In genomic region chr11:6618117-6619020, GRCh38 we compare ENCODE assay signal across 1 cellular context.
TF ChIP-seq lines count a peak whose summit lies in the region.

No MANE protein-coding gene starts in this region.

TF ChIP-seq in K562, 482 proteins besides CTCF, POLR2A, EP300 and RAD21 (continued from another document and continues in another):
- TF ChIP-seq CREB3L1 (IDR thresholded peaks at IDR 0.05; ENCODE audit: borderline replicate concordance, low read depth) (no peak), CBX1 (IDR thresholded peaks at IDR 0.05; ENCODE audit: low read depth) (no peak), ZNF511 (CRISPR knock-in tag; IDR thresholded peaks at IDR 0.05) (no peak; the same call in 1 of the 2 replicates), HDAC1 (IDR thresholded peaks at IDR 0.05) (peak in 1 of 2 experiments; percentile 69; a peak in 2 of 4 replicates), TCF3 (CRISPR knock-in tag; IDR thresholded peaks at IDR 0.05) (no peak), NFATC3 (IDR thresholded peaks at IDR 0.05) (peak; percentile 92), ZNF586 (CRISPR knock-in tag; conservative IDR thresholded peaks at IDR 0.05) (no peak), TRIM28 (IDR thresholded peaks at IDR 0.05) (0 out of 2 replicates have a peak, but pooled peaks have one; percentile 19), ZNF79 (CRISPR knock-in tag; IDR thresholded peaks at IDR 0.05; ENCODE audit: low read depth) (no peak), POLR2G (IDR thresholded peaks at IDR 0.05; ENCODE audit: low read depth, low read length) (no peak), SRSF7 (optimal IDR thresholded peaks at IDR 0.05; ENCODE audit: low read depth, low read length) (no peak), NFYB (IDR thresholded peaks at IDR 0.05; ENCODE audit: extremely low read depth, insufficient read length) (no peak), ZNF263 (CRISPR knock-in tag; IDR thresholded peaks at IDR 0.05; ENCODE audit: borderline replicate concordance) (no peak), SAFB2 (IDR thresholded peaks at IDR 0.05; ENCODE audit: borderline replicate concordance, low read depth, low read length, severe bottlenecking) (no peak), MBD2 (IDR thresholded peaks at IDR 0.05; ENCODE audit: borderline replicate concordance, low read depth) (no peak), BHLHE40 (IDR thresholded peaks at IDR 0.05; ENCODE audit: low read length) (peak; percentile 44; the same call in 1 of the 2 replicates), RBM34 (IDR thresholded peaks at IDR 0.05; ENCODE audit: borderline replicate concordance, insufficient read depth, low read length) (no peak), NONO (IDR thresholded peaks at IDR 0.05; ENCODE audit: low read depth in 2 of 2, low read length in 1 of 2) (no peak), VEZF1 (CRISPR knock-in tag; IDR thresholded peaks at IDR 0.05) (peak; percentile 84), GABPA (tag; conservative IDR thresholded peaks at IDR 0.05; ENCODE audit: low read depth) (no peak), ETV1 (tag; conservative IDR thresholded peaks at IDR 0.05; ENCODE audit: low read depth) (no peak), ZNF354B (CRISPR knock-in tag; IDR thresholded peaks at IDR 0.05) (no peak), THRB (CRISPR knock-in tag; conservative IDR thresholded peaks at IDR 0.05) (no peak), EZH2 (IDR thresholded peaks at IDR 0.05; ENCODE audit: borderline replicate concordance, low read depth, low read length) (no peak), TFAP4 (CRISPR knock-in tag; IDR thresholded peaks at IDR 0.05; ENCODE audit: borderline replicate concordance) (peak; percentile 99), FOXA3 (CRISPR knock-in tag; conservative IDR thresholded peaks at IDR 0.05 in 1 of 2, IDR thresholded peaks at IDR 0.05 in 1 of 2) (peak; percentile 89 to 97), NEUROD1 (IDR thresholded peaks at IDR 0.05; ENCODE audit: borderline replicate concordance, low read depth, low read length, partially characterized antibody) (no peak), MEIS2 (IDR thresholded peaks at IDR 0.05; ENCODE audit: partially characterized antibody) (peak; percentile 44), RBFOX2 (IDR thresholded peaks at IDR 0.05; ENCODE audit: low read depth, low read length) (no peak), ZKSCAN8 (CRISPR knock-in tag; IDR thresholded peaks at IDR 0.05) (no peak), BRCA1 (IDR thresholded peaks at IDR 0.05) (no peak), BRCA1 (CRISPR knock-in tag; IDR thresholded peaks at IDR 0.05) (no peak), ZNF408 (CRISPR knock-in tag; IDR thresholded peaks at IDR 0.05; ENCODE audit: low read depth) (no peak), ZNF407 (IDR thresholded peaks at IDR 0.05; ENCODE audit: low read depth) (no peak), ZNF311 (CRISPR knock-in tag; IDR thresholded peaks at IDR 0.05) (no peak), NR2C1 (IDR thresholded peaks at IDR 0.05) (0 out of 2 replicates have a peak, but pooled peaks have one; percentile 1), NR2C1 (tag; IDR thresholded peaks at IDR 0.05) (peak; percentile 68), STAT5B (CRISPR knock-in tag; IDR thresholded peaks at IDR 0.05) (no peak), RBBP5 (IDR thresholded peaks at IDR 0.05; ENCODE audit: borderline replicate concordance, insufficient read depth, low read length, poor library complexity, severe bottlenecking) (peak; percentile 5), PHTF2 (CRISPR knock-in tag; IDR thresholded peaks at IDR 0.05) (no peak)
- TF ChIP-seq, protein P1, sequence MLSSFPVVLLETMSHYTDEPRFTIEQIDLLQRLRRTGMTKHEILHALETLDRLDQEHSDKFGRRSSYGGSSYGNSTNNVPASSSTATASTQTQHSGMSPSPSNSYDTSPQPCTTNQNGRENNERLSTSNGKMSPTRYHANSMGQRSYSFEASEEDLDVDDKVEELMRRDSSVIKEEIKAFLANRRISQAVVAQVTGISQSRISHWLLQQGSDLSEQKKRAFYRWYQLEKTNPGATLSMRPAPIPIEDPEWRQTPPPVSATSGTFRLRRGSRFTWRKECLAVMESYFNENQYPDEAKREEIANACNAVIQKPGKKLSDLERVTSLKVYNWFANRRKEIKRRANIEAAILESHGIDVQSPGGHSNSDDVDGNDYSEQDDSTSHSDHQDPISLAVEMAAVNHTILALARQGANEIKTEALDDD (IDR thresholded peaks at IDR 0.05), result peak; percentile 90
- TF ChIP-seq, protein P2, sequence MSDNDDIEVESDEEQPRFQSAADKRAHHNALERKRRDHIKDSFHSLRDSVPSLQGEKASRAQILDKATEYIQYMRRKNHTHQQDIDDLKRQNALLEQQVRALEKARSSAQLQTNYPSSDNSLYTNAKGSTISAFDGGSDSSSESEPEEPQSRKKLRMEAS (CRISPR knock-in tag; IDR thresholded peaks at IDR 0.05), result no peak
- TF ChIP-seq, protein P3, sequence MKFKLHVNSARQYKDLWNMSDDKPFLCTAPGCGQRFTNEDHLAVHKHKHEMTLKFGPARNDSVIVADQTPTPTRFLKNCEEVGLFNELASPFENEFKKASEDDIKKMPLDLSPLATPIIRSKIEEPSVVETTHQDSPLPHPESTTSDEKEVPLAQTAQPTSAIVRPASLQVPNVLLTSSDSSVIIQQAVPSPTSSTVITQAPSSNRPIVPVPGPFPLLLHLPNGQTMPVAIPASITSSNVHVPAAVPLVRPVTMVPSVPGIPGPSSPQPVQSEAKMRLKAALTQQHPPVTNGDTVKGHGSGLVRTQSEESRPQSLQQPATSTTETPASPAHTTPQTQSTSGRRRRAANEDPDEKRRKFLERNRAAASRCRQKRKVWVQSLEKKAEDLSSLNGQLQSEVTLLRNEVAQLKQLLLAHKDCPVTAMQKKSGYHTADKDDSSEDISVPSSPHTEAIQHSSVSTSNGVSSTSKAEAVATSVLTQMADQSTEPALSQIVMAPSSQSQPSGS (CRISPR knock-in tag; IDR thresholded peaks at IDR 0.05), result no peak
- TF ChIP-seq, protein P4, sequence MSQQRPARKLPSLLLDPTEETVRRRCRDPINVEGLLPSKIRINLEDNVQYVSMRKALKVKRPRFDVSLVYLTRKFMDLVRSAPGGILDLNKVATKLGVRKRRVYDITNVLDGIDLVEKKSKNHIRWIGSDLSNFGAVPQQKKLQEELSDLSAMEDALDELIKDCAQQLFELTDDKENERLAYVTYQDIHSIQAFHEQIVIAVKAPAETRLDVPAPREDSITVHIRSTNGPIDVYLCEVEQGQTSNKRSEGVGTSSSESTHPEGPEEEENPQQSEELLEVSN (IDR thresholded peaks at IDR 0.05; ENCODE audit: borderline replicate concordance in 1 of 2, extremely low read depth in 1 of 2, insufficient read depth in 1 of 2, insufficient read length in 1 of 2, low read depth in 1 of 2, low read length in 1 of 2, poor library complexity in 1 of 2, severe bottlenecking in 1 of 2), result no peak
- TF ChIP-seq, protein P5, sequence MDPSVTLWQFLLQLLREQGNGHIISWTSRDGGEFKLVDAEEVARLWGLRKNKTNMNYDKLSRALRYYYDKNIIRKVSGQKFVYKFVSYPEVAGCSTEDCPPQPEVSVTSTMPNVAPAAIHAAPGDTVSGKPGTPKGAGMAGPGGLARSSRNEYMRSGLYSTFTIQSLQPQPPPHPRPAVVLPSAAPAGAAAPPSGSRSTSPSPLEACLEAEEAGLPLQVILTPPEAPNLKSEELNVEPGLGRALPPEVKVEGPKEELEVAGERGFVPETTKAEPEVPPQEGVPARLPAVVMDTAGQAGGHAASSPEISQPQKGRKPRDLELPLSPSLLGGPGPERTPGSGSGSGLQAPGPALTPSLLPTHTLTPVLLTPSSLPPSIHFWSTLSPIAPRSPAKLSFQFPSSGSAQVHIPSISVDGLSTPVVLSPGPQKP (CRISPR knock-in tag; IDR thresholded peaks at IDR 0.05), result no peak
